In the genomic region with DNA sequence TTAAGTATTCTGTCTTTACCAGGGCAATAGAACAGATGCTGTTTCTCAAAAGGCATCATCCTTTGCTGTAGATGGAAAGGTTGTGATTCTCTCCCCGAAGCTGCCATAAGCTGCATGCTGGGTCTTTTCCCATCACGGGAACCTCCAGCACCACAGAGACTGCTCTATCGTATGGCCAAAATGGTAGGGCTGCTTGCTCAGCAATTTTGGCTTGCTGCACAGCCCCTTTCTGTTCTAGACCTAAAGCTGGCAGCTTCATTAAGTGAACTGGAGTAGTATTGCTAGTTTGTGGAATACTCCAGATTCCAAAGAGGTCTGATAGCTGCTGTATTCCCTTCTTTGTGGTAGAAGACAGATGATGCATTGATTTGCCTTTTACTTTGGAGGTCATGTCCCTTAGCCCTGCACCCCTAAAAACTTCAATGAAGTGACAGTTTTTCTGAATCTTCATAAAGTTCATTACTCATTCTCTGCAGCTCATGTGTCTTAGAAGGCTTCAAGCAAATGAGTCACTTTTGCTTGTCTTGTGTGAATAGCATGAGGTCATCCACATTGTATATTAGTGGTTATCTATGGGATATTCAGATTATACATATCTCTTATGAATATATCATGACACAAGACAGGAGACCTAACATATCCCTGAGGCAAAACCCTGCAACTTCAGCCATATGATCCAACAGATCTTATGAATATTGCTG, we compare ENCODE assay signal across 15 cellular contexts.
DNase-seq lines count a peak whose midpoint lies in the region; ATAC-seq and TF ChIP-seq lines count a peak whose summit lies in the region.
"Had no signal": no experiment of that assay in that cellular context is flagged by ENCODE, and none has a peak within 500 bp of the region (broad histone marks: within the 10 kb centered on the region; RNA-seq: fewer than 3 reads in every experiment).

No MANE protein-coding gene starts in this region.

- TF ChIP-seq CTCF in AG04449 (IDR thresholded peaks at IDR 0.05; ENCODE audit: insufficient read depth, low read length, missing control alignments), result no peak
- no peak for TF ChIP-seq CTCF in fibroblast of the aortic adventitia (IDR thresholded peaks at IDR 0.05; ENCODE audit: insufficient read depth, low read length)
- TF ChIP-seq CTCF in BE2C (IDR thresholded peaks at IDR 0.05; ENCODE audit: low read depth, low read length), result no peak
- TF ChIP-seq CTCF in omental fat pad (IDR thresholded peaks at IDR 0.05), result no peak

- POLR2A ChIA-PET in AG04449 (lab: Yijun Ruan, JAX), result interaction anchor here (1.2 to 1.8 kb wide), 2 partner anchors 18 to 32 kb away, joined by 3 to 5 read pairs; no protein-coding TSS in a partner anchor

- no peak overlapping the region for H3K27ac ChIP-seq in substantia nigra (ENCODE audit: low read depth, low read length, poor library complexity, severe bottlenecking)
- H3K27ac ChIP-seq: VCaP had no signal

- no peaks in the 10 kb centered on the region for H3K36me3 Mint-ChIP-seq in effector memory CD8-positive, alpha-beta T cell (ENCODE audit: insufficient read depth)

- H3K4me3 Mint-ChIP-seq in effector memory CD8-positive, alpha-beta T cell, result no peak overlapping the region

- peaks cover 24% of the 10 kb centered on the region for H3K4me1 ChIP-seq in BE2C

- no peak for ATAC-seq in effector memory CD8-positive, alpha-beta T cell (replicated peaks)
- no peak for ATAC-seq in omental fat pad (ENCODE audit: low FRiP score)
- ATAC-seq: left colon, right cardiac atrium had no signal

- H3K9me3 Mint-ChIP-seq in effector memory CD8-positive, alpha-beta T cell, result no peaks in the 10 kb centered on the region

- DNase-seq in AG04449 (ENCODE audit: low read depth, low spot score) (peak; percentile 17), GM03348 (ENCODE audit: low spot score) (peak; percentile 20), amniotic epithelial cell (ENCODE audit: low read depth) (peak; percentile 42), fibroblast of the aortic adventitia (ENCODE audit: low read depth) (peak; percentile 60), BE2C (no peak), omental fat pad (ENCODE audit: low spot score) (no peak), substantia nigra (lab: John Stamatoyannopoulos, UW) (no peak)
- DNase-seq in effector memory CD8-positive, alpha-beta T cell, result no peak
- DNase-seq: activated effector memory CD4-positive, alpha-beta T cell treated with anti-CD3 and anti-CD28 coated beads, Interleukin-2, amount 50 U/mL, for 16 hours; cortex of kidney; hippocampal formation; left colon; right cardiac atrium; stimulated activated CD4-positive, alpha-beta T cell treated with anti-CD3 and anti-CD28 coated beads, Interleukin-1b, Interleukin-23, amount 100 ng/mL, for 48 hours had no signal

- no peaks in the 10 kb centered on the region for H3K36me3 ChIP-seq in BE2C

- no peaks in the 10 kb centered on the region for H3K9me3 ChIP-seq in BE2C

- H3K27me3 ChIP-seq in BE2C, result no peaks in the 10 kb centered on the region

- H3K4me1 Mint-ChIP-seq in effector memory CD8-positive, alpha-beta T cell (ENCODE audit: low read depth in 2 of 2), result no peaks in the 10 kb centered on the region

- H3K27me3 Mint-ChIP-seq in effector memory CD8-positive, alpha-beta T cell, result peaks cover 11 to 19% of the 10 kb centered on the region in 2 donors

- CTCF ChIA-PET in AG04449 (lab: Yijun Ruan, JAX), result interaction anchor here (0.9 to 1.7 kb wide), 4 partner anchors 10 to 156 kb away, joined by 3 to 6 read pairs (median 3); no protein-coding TSS in a partner anchor

- no peak overlapping the region for H3K27ac Mint-ChIP-seq in effector memory CD8-positive, alpha-beta T cell

- no peak overlapping the region for H3K4me3 ChIP-seq in AG04449 (ENCODE audit: low read depth, low read length)
- H3K4me3 ChIP-seq in fibroblast of the aortic adventitia (ENCODE audit: low read depth, low read length), result no peak overlapping the region
- H3K4me3 ChIP-seq in BE2C (ENCODE audit: low read depth, low read length), result no peak overlapping the region

Comparison
In these comparisons a context has a peak if more than half of its experiments do, and no peak if none do; other contexts are left out.
1. DNase-seq: peak in AG04449 (single experiment), GM03348 (single experiment), amniotic epithelial cell (single experiment) and fibroblast of the aortic adventitia (single experiment); none in effector memory CD8-positive, alpha-beta T cell (0 of 3), BE2C (single experiment), omental fat pad (single experiment) and substantia nigra (0 of 49).